ENCODE assay signal across 1 cellular context in genomic region chr2:235659767-235660322, GRCh38.
TF ChIP-seq lines count a peak whose summit lies in the region.

No MANE protein-coding gene starts in this region.

TF ChIP-seq in WTC11, 78 proteins besides CTCF, POLR2A, EP300 and RAD21 (continued from another document):
- TF ChIP-seq, protein P1, sequence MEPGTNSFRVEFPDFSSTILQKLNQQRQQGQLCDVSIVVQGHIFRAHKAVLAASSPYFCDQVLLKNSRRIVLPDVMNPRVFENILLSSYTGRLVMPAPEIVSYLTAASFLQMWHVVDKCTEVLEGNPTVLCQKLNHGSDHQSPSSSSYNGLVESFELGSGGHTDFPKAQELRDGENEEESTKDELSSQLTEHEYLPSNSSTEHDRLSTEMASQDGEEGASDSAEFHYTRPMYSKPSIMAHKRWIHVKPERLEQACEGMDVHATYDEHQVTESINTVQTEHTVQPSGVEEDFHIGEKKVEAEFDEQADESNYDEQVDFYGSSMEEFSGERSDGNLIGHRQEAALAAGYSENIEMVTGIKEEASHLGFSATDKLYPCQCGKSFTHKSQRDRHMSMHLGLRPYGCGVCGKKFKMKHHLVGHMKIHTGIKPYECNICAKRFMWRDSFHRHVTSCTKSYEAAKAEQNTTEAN (CRISPR knock-in tag; IDR thresholded peaks at IDR 0.05) = no peak
- no peak for TF ChIP-seq E2F1 (CRISPR knock-in tag; IDR thresholded peaks at IDR 0.05)
